ENCODE assay signal across 31 cellular contexts in genomic region chr3:63458405-63458804, GRCh38.
"Had no signal": no experiment of that assay in that cellular context is flagged by ENCODE, and none has a peak within 500 bp of the region (broad histone marks: within the 10 kb centered on the region; RNA-seq: fewer than 3 reads in every experiment).

No MANE protein-coding gene starts in this region.

- H3K27me3 ChIP-seq: adrenal gland, body of pancreas, esophagus squamous epithelium had no signal

- H3K9me3 ChIP-seq: adrenal gland, body of pancreas, esophagus squamous epithelium had no signal

- H3K36me3 Mint-ChIP-seq: activated naive CD4-positive, alpha-beta T cell treated with anti-CD3 and anti-CD28 coated beads, Interleukin-2, amount 50 U/mL, for 24 hours; activated naive CD8-positive, alpha-beta T cell treated with anti-CD3 and anti-CD28 coated beads for 36 hours had no signal

- H3K4me3 Mint-ChIP-seq: activated B cell treated with CpG ODN at 0.5 μM for 24 hours; activated CD8-positive, alpha-beta T cell treated with anti-CD3 and anti-CD28 coated beads for 36 hours; activated naive CD4-positive, alpha-beta T cell treated with anti-CD3 and anti-CD28 coated beads for 36 hours; activated naive CD4-positive, alpha-beta T cell treated with anti-CD3 and anti-CD28 coated beads, Interleukin-2, amount 50 U/mL, for 24 hours; activated naive CD8-positive, alpha-beta T cell treated with anti-CD3 and anti-CD28 coated beads for 36 hours; activated naive CD8-positive, alpha-beta T cell treated with anti-CD3 and anti-CD28 coated beads, Interleukin-2, amount 50 U/mL, for 24 hours; activated T-helper 1 cell treated with anti-CD3 and anti-CD28 coated beads, Interleukin-12 subunit alpha, Interleukin-12 subunit beta, Interleukin-2, Interleukin-4 antibody, amounts not matched to agents 30 ng/mL and 10 ng/mL and 1 ng/mL, durations not matched to agents 14 hours and 24 hours and 36 hours; effector memory CD8-positive, alpha-beta T cell had no signal

- H3K4me1 ChIP-seq: adrenal gland, body of pancreas, esophagus squamous epithelium had no signal

- H3K4me3 ChIP-seq: adrenal gland, body of pancreas, esophagus squamous epithelium had no signal

- H3K27me3 Mint-ChIP-seq: activated B cell treated with CpG ODN at 0.5 μM for 24 hours; activated CD8-positive, alpha-beta T cell treated with anti-CD3 and anti-CD28 coated beads for 36 hours; activated naive CD4-positive, alpha-beta T cell treated with anti-CD3 and anti-CD28 coated beads, Interleukin-2, amount 50 U/mL, for 24 hours; activated naive CD8-positive, alpha-beta T cell treated with anti-CD3 and anti-CD28 coated beads for 36 hours; activated naive CD8-positive, alpha-beta T cell treated with anti-CD3 and anti-CD28 coated beads, Interleukin-2, amount 50 U/mL, for 24 hours; effector memory CD8-positive, alpha-beta T cell had no signal

- H3K36me3 ChIP-seq: adrenal gland, esophagus squamous epithelium, WERI-Rb-1 had no signal

- H3K9me3 Mint-ChIP-seq: activated B cell treated with CpG ODN at 0.5 μM for 24 hours; activated CD8-positive, alpha-beta T cell treated with anti-CD3 and anti-CD28 coated beads for 36 hours; activated naive CD4-positive, alpha-beta T cell treated with anti-CD3 and anti-CD28 coated beads for 36 hours; activated naive CD4-positive, alpha-beta T cell treated with anti-CD3 and anti-CD28 coated beads, Interleukin-2, amount 50 U/mL, for 24 hours; activated naive CD8-positive, alpha-beta T cell treated with anti-CD3 and anti-CD28 coated beads, Interleukin-2, amount 50 U/mL, for 24 hours; activated T-helper 1 cell treated with anti-CD3 and anti-CD28 coated beads, Interleukin-12 subunit alpha, Interleukin-12 subunit beta, Interleukin-2, Interleukin-4 antibody, amounts not matched to agents 30 ng/mL and 10 ng/mL and 1 ng/mL, durations not matched to agents 14 hours and 24 hours and 36 hours; activated T-helper 2 cell treated with anti-CD3 and anti-CD28 coated beads, Interferon-gamma antibody, Interleukin-2, Interleukin-4, amounts not matched to agents 10 μg/mL and 5 μg/mL and 100 μg/mL, durations not matched to agents 14 hours and 24 hours and 36 hours had no signal

- H3K27ac ChIP-seq: adrenal gland, body of pancreas, epithelial cell of prostate, esophagus squamous epithelium, WERI-Rb-1 had no signal

- DNase-seq: activated B cell treated with CpG ODN at 0.5 μM for 24 hours; activated CD4-positive, alpha-beta T cell treated with anti-CD3 and anti-CD28 coated beads for 48 hours; activated CD4-positive, alpha-beta T cell treated with anti-CD3 and anti-CD28 coated beads, Interleukin-2, amount 50 U/mL, for 1 hour; activated CD4-positive, alpha-beta T cell treated with anti-CD3 and anti-CD28 coated beads, Interleukin-2, amount 50 U/mL, for 48 hours; activated CD8-positive, alpha-beta memory T cell treated with anti-CD3 and anti-CD28 coated beads for 24 hours; activated CD8-positive, alpha-beta T cell treated with anti-CD3 and anti-CD28 coated beads for 36 hours; activated effector memory CD4-positive, alpha-beta T cell treated with anti-CD3 and anti-CD28 coated beads, Interleukin-2, amount 50 U/mL, for 16 hours; activated naive CD4-positive, alpha-beta T cell treated with anti-CD3 and anti-CD28 coated beads for 36 hours; activated naive CD8-positive, alpha-beta T cell treated with anti-CD3 and anti-CD28 coated beads for 36 hours; activated naive CD8-positive, alpha-beta T cell treated with anti-CD3 and anti-CD28 coated beads, Interleukin-2, amount 50 U/mL, for 24 hours; activated T-cell treated with anti-CD3 and anti-CD28 coated beads, Interleukin-2, amount 50 U/mL, for 1 hour; activated T-cell treated with anti-CD3 and anti-CD28 coated beads, Interleukin-2, amount 50 U/mL, for 48 hours; adrenal gland; amygdala; aorta; body of pancreas; caudate nucleus; cortex of kidney; dermis blood vessel endothelial cell; effector CD4-positive, alpha-beta T cell; effector memory CD8-positive, alpha-beta T cell; esophagus squamous epithelium; foreskin fibroblast; head of caudate nucleus; T-helper 2 cell; WERI-Rb-1 had no signal

- ATAC-seq: activated CD4-positive, CD25-positive, alpha-beta regulatory T cell treated with anti-CD3 and anti-CD28 coated beads, Interleukin-2, amount 50 U/mL, for 24 hours; activated CD8-positive, alpha-beta T cell treated with anti-CD3 and anti-CD28 coated beads for 36 hours; activated naive CD8-positive, alpha-beta T cell treated with anti-CD3 and anti-CD28 coated beads, Interleukin-2, amount 50 U/mL, for 24 hours; body of pancreas; effector memory CD8-positive, alpha-beta T cell had no signal

- H3K4me1 Mint-ChIP-seq: activated B cell treated with CpG ODN at 0.5 μM for 24 hours; activated naive CD4-positive, alpha-beta T cell treated with anti-CD3 and anti-CD28 coated beads, Interleukin-2, amount 50 U/mL, for 24 hours; activated naive CD8-positive, alpha-beta T cell treated with anti-CD3 and anti-CD28 coated beads for 36 hours; activated naive CD8-positive, alpha-beta T cell treated with anti-CD3 and anti-CD28 coated beads, Interleukin-2, amount 50 U/mL, for 24 hours had no signal

- H3K27ac Mint-ChIP-seq: activated B cell treated with CpG ODN at 0.5 μM for 24 hours; activated CD8-positive, alpha-beta T cell treated with anti-CD3 and anti-CD28 coated beads for 36 hours; activated naive CD4-positive, alpha-beta T cell treated with anti-CD3 and anti-CD28 coated beads for 36 hours; activated naive CD4-positive, alpha-beta T cell treated with anti-CD3 and anti-CD28 coated beads, Interleukin-2, amount 50 U/mL, for 24 hours; activated naive CD8-positive, alpha-beta T cell treated with anti-CD3 and anti-CD28 coated beads for 36 hours; activated naive CD8-positive, alpha-beta T cell treated with anti-CD3 and anti-CD28 coated beads, Interleukin-2, amount 50 U/mL, for 24 hours; activated T-helper 1 cell treated with anti-CD3 and anti-CD28 coated beads, Interleukin-12 subunit alpha, Interleukin-12 subunit beta, Interleukin-2, Interleukin-4 antibody, amounts not matched to agents 30 ng/mL and 10 ng/mL and 1 ng/mL, durations not matched to agents 14 hours and 24 hours and 36 hours; activated T-helper 2 cell treated with anti-CD3 and anti-CD28 coated beads, Interferon-gamma antibody, Interleukin-2, Interleukin-4, amounts not matched to agents 10 μg/mL and 5 μg/mL and 100 μg/mL, durations not matched to agents 14 hours and 24 hours and 36 hours; effector memory CD8-positive, alpha-beta T cell had no signal
